ENCODE assay signal across 10 cellular contexts in the genomic region with DNA sequence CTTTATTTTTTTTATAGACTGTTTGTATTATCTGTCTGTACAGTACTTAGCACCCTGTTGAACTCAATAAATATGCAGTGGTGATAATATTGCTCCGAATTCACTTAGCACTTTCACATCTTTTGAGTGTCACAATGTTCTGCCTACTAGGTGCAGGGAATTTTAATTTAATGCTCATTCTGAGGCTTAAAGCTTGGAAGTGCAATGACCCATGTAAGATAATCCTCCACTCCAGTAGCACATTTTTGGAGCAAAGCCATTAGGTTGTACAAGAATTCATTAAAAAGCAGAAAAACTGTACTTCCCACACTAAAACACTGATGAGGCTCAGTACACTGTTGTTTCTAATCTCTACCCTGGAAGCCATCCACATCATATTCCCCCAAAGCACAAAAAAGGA.
"Had no signal": no experiment of that assay in that cellular context is flagged by ENCODE, and none has a peak within 500 bp of the region (broad histone marks: within the 10 kb centered on the region; RNA-seq: fewer than 3 reads in every experiment).

No MANE protein-coding gene starts in this region.

- H3K9me3 Mint-ChIP-seq: GM23338, H9 had no signal

- DNase-seq: H9, HCEC 1CT, HFFc6, IMR-90, KG1 had no signal

- FAIRE-seq: H1, H54, HepG2, K562 had no signal

- H3K4me3 ChIP-seq: GM23338, K562 had no signal

- H3K27ac Mint-ChIP-seq: GM23338, H9, HFFc6 had no signal

- H3K4me3 Mint-ChIP-seq: GM23338, H9, HFFc6 had no signal
